17 cellular contexts compared by ENCODE assay signal in the genomic region with DNA sequence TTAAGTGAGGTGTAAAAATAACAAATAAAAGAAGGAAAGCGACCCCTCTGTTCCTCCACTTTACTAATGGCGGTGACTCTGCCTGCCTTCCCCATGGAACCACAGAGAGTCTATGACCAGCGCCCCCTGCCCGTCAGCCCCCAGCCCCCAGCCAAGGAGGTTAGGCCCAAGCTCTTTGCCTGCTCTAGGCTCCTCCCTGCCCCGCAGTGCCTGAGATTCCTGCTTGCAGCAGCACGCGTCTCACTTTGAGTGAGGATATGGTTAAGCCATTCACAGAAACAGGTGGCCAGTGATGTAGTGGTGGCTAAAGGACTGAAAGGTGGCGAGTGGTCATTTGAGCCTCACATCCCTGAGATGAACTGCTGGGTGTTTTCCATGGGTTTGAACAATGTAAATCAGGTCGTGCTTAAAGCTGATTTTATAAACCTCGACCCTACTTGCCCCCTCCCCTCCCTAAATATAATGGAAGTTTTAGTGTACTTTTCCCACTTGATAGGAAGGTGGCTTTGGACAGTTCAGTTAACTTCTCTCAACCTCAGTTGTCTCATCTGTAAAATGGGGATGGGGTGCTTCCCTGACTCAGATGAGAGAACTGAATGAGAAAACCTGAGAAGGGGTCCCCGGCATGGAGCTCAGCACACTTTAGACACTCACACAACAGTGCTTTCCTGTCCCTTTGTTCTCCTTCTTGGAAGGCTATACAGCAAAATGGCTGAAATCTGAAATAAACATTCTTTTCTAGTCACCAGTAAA. TPM values are rescaled to one million over a fixed set of nuclear protein-coding genes. Genes with fewer than 3 reads are reported as not detected.
"Had no signal": no experiment of that assay in that cellular context is flagged by ENCODE, and none has a peak within 500 bp of the region (broad histone marks: within the 10 kb centered on the region; RNA-seq: fewer than 3 reads in every experiment).

No MANE protein-coding gene starts in this region.

- H3K27ac Mint-ChIP-seq: activated B cell treated with CpG ODN at 0.5 μM for 24 hours; activated T-helper 2 cell treated with anti-CD3 and anti-CD28 coated beads, Interferon-gamma antibody, Interleukin-2, Interleukin-4, amounts not matched to agents 10 μg/mL and 5 μg/mL and 100 μg/mL, durations not matched to agents 14 hours and 24 hours and 36 hours; effector memory CD8-positive, alpha-beta T cell; mesothelial cell of epicardium had no signal

- H3K9me3 Mint-ChIP-seq: activated B cell treated with CpG ODN at 0.5 μM for 24 hours; activated T-helper 2 cell treated with anti-CD3 and anti-CD28 coated beads, Interferon-gamma antibody, Interleukin-2, Interleukin-4, amounts not matched to agents 10 μg/mL and 5 μg/mL and 100 μg/mL, durations not matched to agents 14 hours and 24 hours and 36 hours; effector memory CD8-positive, alpha-beta T cell; mesothelial cell of epicardium had no signal

- ATAC-seq: left colon, lower lobe of right lung had no signal

- H3K36me3 Mint-ChIP-seq: mesothelial cell of epicardium had no signal

- H3K27me3 Mint-ChIP-seq: effector memory CD8-positive, alpha-beta T cell had no signal

- H3K4me3 Mint-ChIP-seq: activated B cell treated with CpG ODN at 0.5 μM for 24 hours; effector memory CD8-positive, alpha-beta T cell; mesothelial cell of epicardium had no signal

- DNase-seq: activated B cell treated with CpG ODN at 0.5 μM for 24 hours; activated CD4-positive, alpha-beta T cell treated with anti-CD3 and anti-CD28 coated beads, Interleukin-2, amount 50 U/mL, for 1 hour; activated naive CD4-positive, alpha-beta T cell treated with anti-CD3 and anti-CD28 coated beads, Interleukin-2, amount 50 U/mL, for 16 hours; activated T-cell treated with anti-CD3 and anti-CD28 coated beads for 4 hours; amniotic stem cell; effector memory CD8-positive, alpha-beta T cell; foreskin fibroblast; islet precursor cell; left colon; lower lobe of right lung; SHP77; stimulated activated CD4-positive, alpha-beta T cell treated with anti-CD3 and anti-CD28 coated beads, Interleukin-2, amount 100 ng/mL, for 48 hours had no signal

RNA-seq across cellular contexts. Expression of a gene that starts 46.5 kb away (rescaled TPM):
- total RNA-seq: activated B cell treated with CpG ODN at 0.5 μM for 24 hours; activated T-helper 2 cell treated with anti-CD3 and anti-CD28 coated beads, Interferon-gamma antibody, Interleukin-2, Interleukin-4, amounts not matched to agents 10 μg/mL and 5 μg/mL and 100 μg/mL, durations not matched to agents 14 hours and 24 hours and 36 hours; cardiac muscle cell; lower lobe of right lung; mesothelial cell of epicardium; skeletal muscle tissue; T-helper 2 cell treated with Interferon-gamma antibody and Interleukin-4, amounts not matched to agents 100 ng/mL and 5 ng/mL, for 36 hours had no signal
